Comparison of ENCODE assay signal across 8 cellular contexts in the genomic region with DNA sequence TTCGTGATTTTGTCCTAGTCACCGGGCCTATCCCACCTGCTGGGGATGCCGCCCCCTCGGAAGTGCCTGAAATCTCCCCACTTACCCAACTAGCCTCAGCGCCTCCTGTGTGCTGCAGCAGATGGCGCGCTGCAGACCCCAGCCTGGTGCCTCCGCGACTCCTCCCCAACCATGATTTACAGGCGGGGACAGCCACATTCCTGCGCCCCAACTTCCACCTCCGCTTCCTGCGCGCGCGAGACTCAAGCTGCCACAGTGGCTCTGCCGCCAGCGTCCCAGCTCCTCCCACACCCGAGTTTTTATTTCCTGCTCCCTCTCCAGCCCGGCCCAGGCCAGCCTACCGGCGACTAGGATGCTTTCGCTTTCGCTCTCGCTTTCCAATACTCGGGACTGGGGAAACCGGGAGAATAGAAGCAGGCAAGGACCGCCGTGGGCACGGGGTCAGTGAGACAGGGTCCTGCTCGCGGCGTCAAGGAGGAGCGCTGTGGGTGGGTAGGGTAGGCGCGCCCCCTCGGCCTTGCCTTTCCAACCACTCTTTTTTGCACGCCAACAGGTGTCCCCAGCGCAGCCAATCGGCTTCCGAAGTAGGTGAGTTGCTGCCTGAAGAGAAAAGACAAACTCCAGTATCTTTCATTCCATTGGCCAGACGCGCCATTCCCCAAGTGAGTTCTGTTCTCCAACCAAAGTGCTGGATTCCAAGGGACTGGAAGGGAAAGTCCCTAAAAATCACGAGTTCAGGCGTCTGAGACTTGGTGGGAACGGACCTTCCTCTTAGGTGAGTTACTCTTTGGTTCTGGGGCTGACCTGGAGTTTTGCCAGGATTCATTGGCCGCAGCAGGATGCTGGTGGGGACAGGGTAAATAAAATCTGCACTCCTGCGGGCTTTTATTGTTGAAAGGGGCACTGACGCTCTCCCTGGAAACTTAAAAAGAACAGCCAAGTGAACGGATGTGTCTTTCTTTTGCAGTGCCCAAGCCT. TPM values are rescaled to one million over a fixed set of nuclear protein-coding genes. Genes with fewer than 3 reads are reported as not detected.
A peak's percentile ranks its signal among the peaks of the same experiment; 100 is the strongest.
DNase-seq lines count a peak whose midpoint lies in the region; ATAC-seq and TF ChIP-seq lines count a peak whose summit lies in the region.

Gene FAM111A (plus strand): TSS at position 327 of the 978 bp plus-strand sequence. CDS start 6,017 bp downstream, outside the sequence.

- ATAC-seq in HG03432 (IDR thresholded peaks at IDR 0.05; ENCODE audit: unreplicated experiment) (peak; percentile 83), lower lobe of right lung (peak; percentile 96 to 97)
- peak; percentile 93 for ATAC-seq in activated CD8-positive, alpha-beta T cell treated with anti-CD3 and anti-CD28 coated beads, Interleukin-2, amount 10 ng/mL, durations not matched to agents 7 days and 5 days

- peaks cover 35% of the 10 kb centered on the region for H3K4me1 ChIP-seq in lower lobe of right lung

- H3K27me3 ChIP-seq in BJ (ENCODE audit: control insufficient read depth, insufficient read depth, low read length) (no peaks in the 10 kb centered on the region), lower lobe of right lung (ENCODE audit: low read depth) (no peaks in the 10 kb centered on the region)

- H3K9me3 ChIP-seq in lower lobe of right lung = no peaks in the 10 kb centered on the region

- intact Hi-C loops in lower lobe of right lung (cut with DNase I) = no loop called here

- peak within 1 kb of the TSS; percentile 98 for H3K4me3 ChIP-seq in BJ (ENCODE audit: low read depth, low read length)
- H3K4me3 ChIP-seq in lower lobe of right lung = peak within 1 kb of the TSS; percentile 81

- no peaks in the 10 kb centered on the region for H3K9me3 Mint-ChIP-seq in activated CD8-positive, alpha-beta T cell treated with anti-CD3 and anti-CD28 coated beads, Interleukin-2, amount 10 ng/mL, durations not matched to agents 7 days and 5 days (ENCODE audit: insufficient read depth)

- H3K36me3 Mint-ChIP-seq in activated CD8-positive, alpha-beta T cell treated with anti-CD3 and anti-CD28 coated beads, Interleukin-2, amount 10 ng/mL, durations not matched to agents 7 days and 5 days (ENCODE audit: low read depth) = peaks cover 57% of the 10 kb centered on the region

- peak; percentile 22 for TF ChIP-seq POLR2A in GM19099 (IDR thresholded peaks at IDR 0.05; ENCODE audit: extremely low read depth, insufficient read length, low read depth)

- peak within 1 kb of the TSS; percentile 97 for H3K4me3 Mint-ChIP-seq in activated CD8-positive, alpha-beta T cell treated with anti-CD3 and anti-CD28 coated beads, Interleukin-2, amount 10 ng/mL, durations not matched to agents 7 days and 5 days

- CTCF ChIA-PET in BJ (lab: Yijun Ruan, JAX) = interaction anchor here (0.7 to 6.6 kb wide), 11 partner anchors 8 to 565 kb away, joined by 3 to 56 read pairs (median 3); partner anchors contain the start of gene DTX4
- CTCF ChIA-PET in activated CD8-positive, alpha-beta T cell treated with anti-CD3 and anti-CD28 coated beads, Interleukin-2, amount 10 ng/mL, durations not matched to agents 7 days and 5 days (lab: Charles Lee) = interaction anchor here (0.7 to 9.1 kb wide), 12 partner anchors 8 to 617 kb away, joined by 3 to 178 read pairs (median 6); partner anchors contain the start of genes DTX4 and FAM111B

- no peaks in the 10 kb centered on the region for H3K27me3 Mint-ChIP-seq in activated CD8-positive, alpha-beta T cell treated with anti-CD3 and anti-CD28 coated beads, Interleukin-2, amount 10 ng/mL, durations not matched to agents 7 days and 5 days (ENCODE audit: low read depth)

- DNase-seq in BJ (ENCODE audit: low read depth) (peak; percentile 35), NCI-H748 (lab: John Stamatoyannopoulos, UW; ENCODE audit: unreplicated experiment) (peak; percentile 93), lower lobe of right lung (peak; percentile 95)
- peak; percentile 94 for DNase-seq in activated CD8-positive, alpha-beta T cell treated with anti-CD3 and anti-CD28 coated beads, Interleukin-2, amount 10 ng/mL, durations not matched to agents 7 days and 5 days
- DNase-seq in effector CD8-positive, alpha-beta T cell (lab: John Stamatoyannopoulos, UW) = peak; percentile 78
- peak; percentile 52 to 57 (median 56) for DNase-seq in stimulated activated CD4-positive, alpha-beta T cell treated with anti-CD3 and anti-CD28 coated beads, TNF-alpha, amount 100 ng/mL, for 1 hour (ENCODE audit: low read depth in 3 of 3, low spot score in 1 of 3)

- peak within 1 kb of the TSS; percentile 97 for H3K27ac Mint-ChIP-seq in activated CD8-positive, alpha-beta T cell treated with anti-CD3 and anti-CD28 coated beads, Interleukin-2, amount 10 ng/mL, durations not matched to agents 7 days and 5 days

- POLR2A ChIA-PET in BJ (lab: Charles Lee) = interaction anchor here (0.7 kb wide), 1 partner anchor 45 kb away, joined by 6 read pairs; no protein-coding TSS in a partner anchor
- POLR2A ChIA-PET in activated CD8-positive, alpha-beta T cell treated with anti-CD3 and anti-CD28 coated beads, Interleukin-2, amount 10 ng/mL, durations not matched to agents 7 days and 5 days (lab: Charles Lee) = interaction anchor here (0.6 to 3.1 kb wide), 8 partner anchors 9 to 407 kb away, joined by 3 to 27 read pairs (median 4); partner anchors contain the start of genes DTX4 and FAM111B

- peak; percentile 32; the same call in 1 of the 2 replicates for TF ChIP-seq CTCF in BJ (IDR thresholded peaks at IDR 0.05; ENCODE audit: insufficient read depth, low read depth, low read length)
- peak; percentile 30 for TF ChIP-seq CTCF in lower lobe of right lung (IDR thresholded peaks at IDR 0.05)

- peak within 1 kb of the TSS; percentile 96 for H3K27ac ChIP-seq in lower lobe of right lung

- no peaks in the 10 kb centered on the region for H3K36me3 ChIP-seq in BJ (ENCODE audit: control insufficient read depth, insufficient read depth, low read length)
- H3K36me3 ChIP-seq in lower lobe of right lung = peaks cover 27% of the 10 kb centered on the region

- H3K4me1 Mint-ChIP-seq in activated CD8-positive, alpha-beta T cell treated with anti-CD3 and anti-CD28 coated beads, Interleukin-2, amount 10 ng/mL, durations not matched to agents 7 days and 5 days (ENCODE audit: low read depth) = peaks cover 55% of the 10 kb centered on the region

RNA-seq across cellular contexts. Expression of gene FAM111A, which starts in this region (rescaled TPM):
- 19.7 and 30.3 TPM in 2 replicates for polyA plus RNA-seq in BJ (2011; rRNA removed)
- 9.5 and 10.9 TPM in 2 replicates for polyA minus RNA-seq in BJ (2011; rRNA and poly(A)+ RNA removed)
- 100 to 1,000 TPM; 154 to 167 TPM for total RNA-seq in activated CD8-positive, alpha-beta T cell treated with anti-CD3 and anti-CD28 coated beads, Interleukin-2, amount 10 ng/mL, durations not matched to agents 7 days and 5 days
- 68.4 TPM for total RNA-seq in lower lobe of right lung

Comparison
In these comparisons a context has a peak if more than half of its experiments do, and no peak if none do; other contexts are left out.
1. Peak in every context shown above with its lines: DNase-seq, ATAC-seq, H3K4me3 ChIP-seq and H3K27ac ChIP-seq.
2. DNase-seq: peak in every context shown above with its lines; median percentile 95 in lower lobe of right lung; 94 in activated CD8-positive, alpha-beta T cell treated with anti-CD3 and anti-CD28 coated beads, Interleukin-2, amount 10 ng/mL, durations not matched to agents 7 days and 5 days; 93 in NCI-H748; 78 in effector CD8-positive, alpha-beta T cell; 56 in stimulated activated CD4-positive, alpha-beta T cell treated with anti-CD3 and anti-CD28 coated beads, TNF-alpha, amount 100 ng/mL, for 1 hour; 35 in BJ.